In the genomic region with DNA sequence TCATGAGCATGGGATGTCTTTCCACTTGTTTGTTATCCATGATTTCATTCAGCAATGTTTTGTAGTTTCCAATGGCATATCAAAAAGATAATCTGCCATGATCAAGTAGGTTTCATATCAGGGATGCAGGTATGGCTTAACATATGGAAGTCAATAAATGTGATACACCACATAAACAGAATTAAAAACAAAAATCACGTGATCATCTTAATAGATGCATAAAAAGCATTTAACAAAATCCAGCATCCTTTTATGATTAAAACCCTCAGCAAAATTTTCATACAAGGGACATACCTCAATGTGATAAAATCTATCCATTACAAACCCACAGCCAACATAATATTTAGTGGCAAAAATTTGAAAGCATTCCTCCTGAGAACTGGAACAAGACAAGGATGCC, we compare ENCODE assay signal across 31 cellular contexts.
DNase-seq lines count a peak whose midpoint lies in the region; ATAC-seq, FAIRE-seq and TF ChIP-seq lines count a peak whose summit lies in the region.
"Had no signal": no experiment of that assay in that cellular context is flagged by ENCODE, and none has a peak within 500 bp of the region (broad histone marks: within the 10 kb centered on the region; RNA-seq: fewer than 3 reads in every experiment).

No MANE protein-coding gene starts in this region.

- no peak for TF ChIP-seq RAD21 in HepG2 (CRISPR knock-in tag; IDR thresholded peaks at IDR 0.05)
- no peak for TF ChIP-seq RAD21 in K562 (CRISPR knock-in tag; conservative IDR thresholded peaks at IDR 0.05 in 1 of 2, IDR thresholded peaks at IDR 0.05 in 1 of 2)

- no peak overlapping the region for H3K27ac ChIP-seq in HepG2 (ENCODE audit: extremely low read length, insufficient read depth, low read length)
- H3K27ac ChIP-seq in right lobe of liver, result no peak overlapping the region
- no peak overlapping the region for H3K27ac ChIP-seq in K562 (ENCODE audit: extremely low read depth, low read depth, low read length)
- H3K27ac ChIP-seq: 22Rv1; A549; BLaER1; BLaER1 treated with 17β-estradiol and CSF1 and Interleukin-3, amounts not matched to agents 10 nM and 100 nM; C4-2B had no signal

- TF ChIP-seq CTCF in HepG2 (CRISPR knock-in tag; IDR thresholded peaks at IDR 0.05) (no peak), right lobe of liver (IDR thresholded peaks at IDR 0.05) (no peak), K562 (IDR thresholded peaks at IDR 0.05 in 2 of 3, conservative IDR thresholded peaks at IDR 0.05 in 1 of 3; ENCODE audit: insufficient read depth in 2 of 3, low read depth in 1 of 3, low read length in 3 of 3) (no peak)

- H3K36me3 ChIP-seq in HepG2 (replicated peaks in 1 of 2; ENCODE audit: control insufficient read depth in 1 of 2, insufficient read depth in 2 of 2, low read length in 2 of 2) (no peaks in the 10 kb centered on the region), right lobe of liver (no peaks in the 10 kb centered on the region), K562 (ENCODE audit: control insufficient read depth, insufficient read depth, low read length) (no peaks in the 10 kb centered on the region)
- H3K36me3 ChIP-seq: BE2C; BLaER1; BLaER1 treated with 17β-estradiol and CSF1 and Interleukin-3, amounts not matched to agents 10 nM and 100 nM had no signal

- H3K9me1 ChIP-seq in K562 (ENCODE audit: control insufficient read depth, insufficient read depth, low read length), result no peaks in the 10 kb centered on the region

- no peaks in the 10 kb centered on the region for H3K9me3 ChIP-seq in HepG2 (ENCODE audit: low read length)
- no peaks in the 10 kb centered on the region for H3K9me3 ChIP-seq in right lobe of liver
- H3K9me3 ChIP-seq in K562 (replicated peaks; ENCODE audit: control insufficient read depth, insufficient read depth, low read depth, low read length), result no peaks in the 10 kb centered on the region
- H3K9me3 ChIP-seq: A549, BE2C had no signal

- intact Hi-C loops in HepG2 (cut with micrococcal nuclease; ENCODE audit: unreplicated experiment), result no loop called here
- intact Hi-C loops in right lobe of liver (cut with DNase I), result no loop called here
- intact Hi-C loops in K562 (cut with micrococcal nuclease), result no loop called here

- CTCF ChIA-PET in HepG2 (lab: Yijun Ruan, JAX; ENCODE audit: low intra/inter-chr PET ratio, low total read pairs), result no interaction called here
- CTCF ChIA-PET in K562 (lab: Yijun Ruan, JAX; ENCODE audit: low intra/inter-chr PET ratio), result no interaction called here

- DNase-seq in HepG2 (ENCODE audit: low spot score), result no peak
- DNase-seq in right lobe of liver, result no peak
- no peak for DNase-seq in K562 (ENCODE audit: extremely low read depth in 1 of 4, low spot score in 3 of 4)
- DNase-seq: 8988T; ACHN; AML-193; BE2C; C1 segment of cervical spinal cord; Caco-2; Calu3; CD4-positive, alpha-beta memory T cell; CD4-positive, alpha-beta T cell; CD4-positive, CD25-positive, alpha-beta regulatory T cell; CD8-positive, alpha-beta memory T cell; CD8-positive, alpha-beta T cell; COR-L47; DMS 273 treated with DMSO at 0.1 percent for 48 hours; DMS153; DMS53; DMS79; DMS79 treated with DMSO at 0.1 percent for 48 hours; DND-41; EL had no signal

- H3K27me3 ChIP-seq in HepG2 (ENCODE audit: control insufficient read depth in 1 of 2, insufficient read depth in 2 of 2, low read length in 2 of 2) (no peaks in the 10 kb centered on the region), right lobe of liver (no peaks in the 10 kb centered on the region), K562 (ENCODE audit: control insufficient read depth in 2 of 2, insufficient read depth in 2 of 2, low read length in 2 of 2) (no peaks in the 10 kb centered on the region)
- H3K27me3 ChIP-seq: BE2C; BLaER1; BLaER1 treated with 17β-estradiol and CSF1 and Interleukin-3, amounts not matched to agents 10 nM and 100 nM had no signal

- no TSS peak for BruUV-seq in HepG2 (replicated peaks; lab: Mats Ljungman, UMichigan)
- no TSS peak for BruUV-seq in K562 (replicated peaks; lab: Mats Ljungman, UMichigan)

- H3K4me3 ChIP-seq in HepG2 (replicated peaks in 1 of 3; ENCODE audit: insufficient read depth in 1 of 3, low read depth in 2 of 3, low read length in 3 of 3) (no peak overlapping the region), right lobe of liver (no peak overlapping the region), K562 (no peak overlapping the region)
- H3K4me3 ChIP-seq: A549; BLaER1; BLaER1 treated with 17β-estradiol and CSF1 and Interleukin-3, amounts not matched to agents 10 nM and 100 nM had no signal

- TF ChIP-seq POLR2A in HepG2 (IDR thresholded peaks at IDR 0.05; ENCODE audit: insufficient read depth in 1 of 2, low read depth in 2 of 2, low read length in 2 of 2) (no peak), right lobe of liver (IDR thresholded peaks at IDR 0.05) (no peak), K562 (conservative IDR thresholded peaks at IDR 0.05) (no peak)

- FAIRE-seq in HepG2 (lab: Jason Lieb, UNC) (no peak), K562 (lab: Jason Lieb, UNC) (no peak)
- FAIRE-seq: A204.1, A549, D721Med had no signal

- H3K79me2 ChIP-seq in HepG2 (ENCODE audit: insufficient read depth, low read length), result no peaks in the 10 kb centered on the region
- no peaks in the 10 kb centered on the region for H3K79me2 ChIP-seq in K562 (ENCODE audit: control insufficient read depth, insufficient read depth, low read length)

- H2AFZ ChIP-seq in HepG2 (ENCODE audit: low read length), result no peak overlapping the region
- no peak overlapping the region for H2AFZ ChIP-seq in K562 (ENCODE audit: low read depth, low read length)

- H3K4me2 ChIP-seq in HepG2 (ENCODE audit: low read depth, low read length) (no peak overlapping the region), K562 (ENCODE audit: insufficient read depth, low read length) (no peak overlapping the region)
- H3K4me2 ChIP-seq: A549; BLaER1; BLaER1 treated with 17β-estradiol and CSF1 and Interleukin-3, amounts not matched to agents 10 nM and 100 nM had no signal

- in situ Hi-C loops in HepG2 (cut with HindIII; ENCODE audit: extremely low pct_ligation_motif_present, low pct_unique_long_range_greater_than_20kb) (no loop called here), K562 (cut with MboI) (no loop called here)

- POLR2A ChIA-PET in HepG2 (lab: Yijun Ruan, JAX), result no interaction called here
- POLR2A ChIA-PET in K562 (lab: Yijun Ruan, JAX), result no interaction called here

- no peak overlapping the region for H3K9ac ChIP-seq in HepG2 (ENCODE audit: insufficient read depth, low read depth, low read length)
- no peak overlapping the region for H3K9ac ChIP-seq in K562 (ENCODE audit: insufficient read depth in 1 of 2, low read depth in 2 of 2, low read length in 2 of 2)
- H3K9ac ChIP-seq: BLaER1; BLaER1 treated with 17β-estradiol and CSF1 and Interleukin-3, amounts not matched to agents 10 nM and 100 nM had no signal

- no peaks in the 10 kb centered on the region for H3K4me1 ChIP-seq in HepG2 (ENCODE audit: insufficient read depth, low read length)
- H3K4me1 ChIP-seq in right lobe of liver, result no peaks in the 10 kb centered on the region
- H3K4me1 ChIP-seq in K562 (replicated peaks in 1 of 2; ENCODE audit: control insufficient read depth in 2 of 2, insufficient read depth in 2 of 2, low read length in 2 of 2), result no peaks in the 10 kb centered on the region
- H3K4me1 ChIP-seq: A549; BE2C; BLaER1; BLaER1 treated with 17β-estradiol and CSF1 and Interleukin-3, amounts not matched to agents 10 nM and 100 nM; Caco-2 had no signal

- no peak for TF ChIP-seq EP300 in HepG2 (IDR thresholded peaks at IDR 0.05; ENCODE audit: low read depth in 2 of 2, low read length in 2 of 2)
- no peak for TF ChIP-seq EP300 in HepG2 (CRISPR knock-in tag; IDR thresholded peaks at IDR 0.05; ENCODE audit: borderline replicate concordance)
- no peak for TF ChIP-seq EP300 in K562 (IDR thresholded peaks at IDR 0.05; ENCODE audit: low read length)

- 0% methylated on average over 1 of the region's 1 CpG for WGBS in HepG2 (ENCODE audit: low lambda C conversion rate)
- 8% methylated on average over 1 of the region's 1 CpG for WGBS in right lobe of liver (ENCODE audit: insufficient coverage, low coverage, low lambda C conversion rate, missing lambda C conversion rate)
- WGBS in K562 (ENCODE audit: insufficient coverage, low coverage, missing lambda C conversion rate), result 0% methylated on average over 1 of the region's 1 CpG

- no peak for ATAC-seq in HepG2
- no peak for ATAC-seq in right lobe of liver
- ATAC-seq in K562, result no peak
- no peak for ATAC-seq in HG03097 (IDR thresholded peaks at IDR 0.05; ENCODE audit: low FRiP score, unreplicated experiment)
- ATAC-seq: A549; CD8-positive, alpha-beta T cell had no signal

- H4K20me1 ChIP-seq in HepG2 (ENCODE audit: insufficient read depth, low read length) (no peaks in the 10 kb centered on the region), K562 (replicated peaks; ENCODE audit: control insufficient read depth, insufficient read depth, low read length) (no peaks in the 10 kb centered on the region)
- H4K20me1 ChIP-seq: BLaER1; BLaER1 treated with 17β-estradiol and CSF1 and Interleukin-3, amounts not matched to agents 10 nM and 100 nM had no signal

TF ChIP-seq in HepG2, 621 proteins besides CTCF, POLR2A, EP300 and RAD21:
- no peak for TF ChIP-seq ZSCAN21 (CRISPR knock-in tag; IDR thresholded peaks at IDR 0.05; ENCODE audit: borderline replicate concordance)
- TF ChIP-seq ZNF326 (CRISPR knock-in tag; IDR thresholded peaks at IDR 0.05; ENCODE audit: borderline replicate concordance), result no peak
- TF ChIP-seq RAD51 (IDR thresholded peaks at IDR 0.05; ENCODE audit: borderline replicate concordance), result peak; percentile 70; the same call in 1 of the 2 replicates
TF ChIP-seq in HepG2: peak in this region for 1.

TF ChIP-seq in K562, 482 proteins besides CTCF, POLR2A, EP300 and RAD21:
- TF ChIP-seq, protein P1, sequence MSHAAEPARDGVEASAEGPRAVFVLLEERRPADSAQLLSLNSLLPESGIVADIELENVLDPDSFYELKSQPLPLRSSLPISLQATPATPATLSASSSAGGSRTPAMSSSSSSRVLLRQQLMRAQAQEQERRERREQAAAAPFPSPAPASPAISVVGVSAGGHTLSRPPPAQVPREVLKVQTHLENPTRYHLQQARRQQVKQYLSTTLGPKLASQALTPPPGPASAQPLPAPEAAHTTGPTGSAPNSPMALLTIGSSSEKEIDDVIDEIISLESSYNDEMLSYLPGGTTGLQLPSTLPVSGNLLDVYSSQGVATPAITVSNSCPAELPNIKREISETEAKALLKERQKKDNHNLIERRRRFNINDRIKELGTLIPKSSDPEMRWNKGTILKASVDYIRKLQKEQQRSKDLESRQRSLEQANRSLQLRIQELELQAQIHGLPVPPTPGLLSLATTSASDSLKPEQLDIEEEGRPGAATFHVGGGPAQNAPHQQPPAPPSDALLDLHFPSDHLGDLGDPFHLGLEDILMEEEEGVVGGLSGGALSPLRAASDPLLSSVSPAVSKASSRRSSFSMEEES (CRISPR knock-in tag; IDR thresholded peaks at IDR 0.05), result peak; percentile 78
- no peak for TF ChIP-seq RAD51 (IDR thresholded peaks at IDR 0.05; ENCODE audit: borderline replicate concordance, low read depth)
